In genomic region chr3:120646771-120647449, GRCh38 we compare ENCODE assay signal across 10 cellular contexts.
"Had no signal": no experiment of that assay in that cellular context is flagged by ENCODE, and none has a peak within 500 bp of the region (broad histone marks: within the 10 kb centered on the region; RNA-seq: fewer than 3 reads in every experiment).

No MANE protein-coding gene starts in this region.

- H3K27ac ChIP-seq: pancreas, transverse colon had no signal

- H3K4me3 ChIP-seq: pancreas, transverse colon had no signal

- H3K4me1 ChIP-seq: pancreas, transverse colon had no signal

- H3K9me3 ChIP-seq: pancreas, transverse colon had no signal

- ATAC-seq: pancreas; SK-N-SH treated with all-trans-retinoic acid at 6 μM for 48 hours; stimulated activated effector memory CD8-positive, alpha-beta T cell treated with anti-CD3 and anti-CD28 coated beads, Interleukin-12 subunit alpha, Interleukin-12 subunit beta, amount 100 ng/mL, for 72 hours had no signal

- H3K27me3 ChIP-seq: pancreas, transverse colon had no signal

- DNase-seq: activated CD4-positive, alpha-beta memory T cell treated with anti-CD3 and anti-CD28 coated beads for 36 hours; activated CD4-positive, CD25-positive, alpha-beta regulatory T cell treated with anti-CD3 and anti-CD28 coated beads, Interleukin-2, amount 50 U/mL, for 72 hours; activated gamma-delta T cell; activated T-cell treated with anti-CD3 and anti-CD28 coated beads, Interleukin-2, amount 50 U/mL, for 48 hours; immature natural killer cell; pancreas; small intestine; transverse colon had no signal

- H3K36me3 ChIP-seq: transverse colon had no signal
